8 cellular contexts compared by ENCODE assay signal in the genomic region with DNA sequence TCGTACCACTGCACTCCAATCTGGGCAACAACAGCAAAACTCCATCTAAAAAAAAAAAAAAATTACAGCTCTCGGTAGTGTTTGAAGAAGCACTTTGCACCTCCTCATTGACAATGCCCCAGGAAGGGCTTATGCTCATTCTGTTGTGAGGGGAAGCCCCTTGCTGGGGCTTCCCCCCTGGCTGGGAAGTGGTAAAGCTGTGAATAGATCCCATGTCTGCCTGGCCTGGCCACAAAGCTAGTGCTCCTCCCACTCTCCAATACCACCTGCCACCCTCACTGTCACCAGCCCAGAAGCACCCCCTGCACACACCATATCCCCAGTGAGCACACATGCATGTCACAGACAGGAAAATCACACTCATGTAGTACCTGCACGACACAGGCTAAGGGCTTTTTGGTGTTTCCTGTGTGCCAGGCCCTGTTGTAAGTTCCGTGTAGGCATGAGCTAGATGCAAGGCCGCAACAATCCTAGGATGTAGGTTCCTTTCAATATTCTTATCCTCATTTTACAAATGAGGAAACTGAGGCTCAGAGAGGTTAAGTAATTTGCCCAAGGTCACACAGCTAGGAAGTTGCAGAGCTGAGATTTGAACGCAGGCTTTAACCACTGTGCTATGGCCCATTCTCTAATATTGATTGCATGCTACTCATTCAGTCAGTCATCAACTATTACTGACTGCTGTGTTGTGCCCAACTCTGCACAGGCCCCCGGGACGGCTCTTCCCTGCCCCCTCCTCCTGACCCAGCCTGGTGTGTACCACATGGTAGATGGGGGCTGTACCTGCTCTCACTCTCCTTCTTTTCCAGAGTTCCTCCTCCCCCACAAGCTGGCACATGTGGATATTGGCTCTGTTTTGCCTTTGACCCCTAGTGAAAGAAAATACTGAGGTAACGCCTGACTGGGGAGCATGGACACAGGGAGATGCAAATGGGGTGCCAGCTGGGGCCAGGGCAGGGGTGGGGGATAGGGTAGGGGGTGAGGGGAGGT. TPM values are rescaled to one million over a fixed set of nuclear protein-coding genes. Genes with fewer than 3 reads are reported as not detected.
DNase-seq lines count a peak whose midpoint lies in the region; ATAC-seq, FAIRE-seq and TF ChIP-seq lines count a peak whose summit lies in the region.

No MANE protein-coding gene starts in this region.

- FAIRE-seq in urothelium cell line (lab: Jason Lieb, UNC) = no peak

- H3K23ac ChIP-seq in trophoblast cell (ENCODE audit: low read length) = no peak overlapping the region

- no peak overlapping the region for H2AK5ac ChIP-seq in trophoblast cell (ENCODE audit: low read length)

- H3K79me2 ChIP-seq in trophoblast cell (ENCODE audit: control insufficient read depth, insufficient read depth, low read length, poor library complexity) = peaks cover 9% of the 10 kb centered on the region

- H3K4me2 ChIP-seq in trophoblast cell (ENCODE audit: low read length) = no peak overlapping the region

- H3K9me3 ChIP-seq in trophoblast cell (ENCODE audit: insufficient read depth, low read depth, low read length) = no peaks in the 10 kb centered on the region

- TF ChIP-seq CTCF in GM12865 (IDR thresholded peaks at IDR 0.05; ENCODE audit: insufficient read depth, low read depth, low read length, missing control alignments) = no peak

- H3K36me3 ChIP-seq in trophoblast cell (ENCODE audit: control insufficient read depth in 1 of 2, insufficient read depth in 2 of 2, low read length in 2 of 2) = no peaks in the 10 kb centered on the region

- H3K79me1 ChIP-seq in trophoblast cell (ENCODE audit: low read length) = peaks cover 46% of the 10 kb centered on the region

- H3K4ac ChIP-seq in trophoblast cell (ENCODE audit: low read depth, low read length) = no peak overlapping the region

- H4K12ac ChIP-seq in trophoblast cell (ENCODE audit: low read depth, low read length) = no peak overlapping the region

- peaks cover 44 to 47% of the 10 kb centered on the region in 2 experiments for H3K4me1 ChIP-seq in trophoblast cell (ENCODE audit: control insufficient read depth in 1 of 2, insufficient read depth in 2 of 2, low read length in 2 of 2)

- H2BK12ac ChIP-seq in trophoblast cell (ENCODE audit: low read length) = peak overlapping the region; percentile 44

- H3K18ac ChIP-seq in trophoblast cell (ENCODE audit: low read length) = no peak overlapping the region

- no peak overlapping the region for H3K27ac ChIP-seq in trophoblast cell (ENCODE audit: low read depth, low read length)

- H2BK5ac ChIP-seq in trophoblast cell (ENCODE audit: low read depth, low read length, poor library complexity) = no peak overlapping the region

- no peak overlapping the region for H3K14ac ChIP-seq in trophoblast cell (ENCODE audit: low read length)

- ATAC-seq in GM19467 (IDR thresholded peaks at IDR 0.05; ENCODE audit: unreplicated experiment) (peak; percentile 81), HG03571 (IDR thresholded peaks at IDR 0.05; ENCODE audit: unreplicated experiment) (peak; percentile 75)

- DNase-seq in GM12865 (ENCODE audit: low read depth) (peak; percentile 61), trophoblast cell (no peak), urothelium cell line (ENCODE audit: low spot score) (no peak), NCI-H748 treated with DMSO at 0.1 percent for 48 hours (lab: John Stamatoyannopoulos, UW) (no peak), NCI-H1092 (lab: John Stamatoyannopoulos, UW) (no peak)
- peak; percentile 10 for DNase-seq in activated effector memory CD4-positive, alpha-beta T cell treated with Interleukin-2 at 50 U/mL for 16 hours

- no CpG with 5 or more reads among the region's 9 CpGs for WGBS in trophoblast cell (ENCODE audit: extremely low coverage, insufficient coverage, insufficient read length)

- peak overlapping the region; percentile 30 for H4K91ac ChIP-seq in trophoblast cell (ENCODE audit: low read depth, low read length)

- H2BK120ac ChIP-seq in trophoblast cell (ENCODE audit: insufficient read depth, low read length, poor library complexity) = no peak overlapping the region

- H3K9ac ChIP-seq in trophoblast cell (ENCODE audit: low read length) = no peak overlapping the region

- H3K27me3 ChIP-seq in trophoblast cell (ENCODE audit: insufficient read depth, low read length) = no peaks in the 10 kb centered on the region

- H4K8ac ChIP-seq in trophoblast cell (ENCODE audit: low read depth, low read length) = no peak overlapping the region

- H2AFZ ChIP-seq in trophoblast cell (ENCODE audit: insufficient read depth, low read length, poor library complexity) = no peak overlapping the region

- H3K4me3 ChIP-seq in GM12865 (ENCODE audit: low read depth, low read length) (no peak overlapping the region), trophoblast cell (ENCODE audit: low read depth, low read length) (no peak overlapping the region)

RNA-seq across cellular contexts. Expression of a gene that starts 11.9 kb away (rescaled TPM):
- polyA plus RNA-seq in trophoblast cell (2013) = 548 and 582 TPM in 2 replicates

RNA-seq across cellular contexts. Expression of a gene that starts 47.5 kb away (rescaled TPM):
- polyA plus RNA-seq in trophoblast cell (2013) = not detected in 2 replicates

Comparison
In these comparisons a context has a peak if more than half of its experiments do, and no peak if none do; other contexts are left out.
1. DNase-seq: peak in GM12865 (single experiment) and activated effector memory CD4-positive, alpha-beta T cell treated with Interleukin-2 at 50 U/mL for 16 hours (single experiment); none in trophoblast cell (0 of 2), urothelium cell line (single experiment), NCI-H748 treated with DMSO at 0.1 percent for 48 hours (single experiment) and NCI-H1092 (single experiment).